ENCODE assay signal across 8 cellular contexts in the genomic region with DNA sequence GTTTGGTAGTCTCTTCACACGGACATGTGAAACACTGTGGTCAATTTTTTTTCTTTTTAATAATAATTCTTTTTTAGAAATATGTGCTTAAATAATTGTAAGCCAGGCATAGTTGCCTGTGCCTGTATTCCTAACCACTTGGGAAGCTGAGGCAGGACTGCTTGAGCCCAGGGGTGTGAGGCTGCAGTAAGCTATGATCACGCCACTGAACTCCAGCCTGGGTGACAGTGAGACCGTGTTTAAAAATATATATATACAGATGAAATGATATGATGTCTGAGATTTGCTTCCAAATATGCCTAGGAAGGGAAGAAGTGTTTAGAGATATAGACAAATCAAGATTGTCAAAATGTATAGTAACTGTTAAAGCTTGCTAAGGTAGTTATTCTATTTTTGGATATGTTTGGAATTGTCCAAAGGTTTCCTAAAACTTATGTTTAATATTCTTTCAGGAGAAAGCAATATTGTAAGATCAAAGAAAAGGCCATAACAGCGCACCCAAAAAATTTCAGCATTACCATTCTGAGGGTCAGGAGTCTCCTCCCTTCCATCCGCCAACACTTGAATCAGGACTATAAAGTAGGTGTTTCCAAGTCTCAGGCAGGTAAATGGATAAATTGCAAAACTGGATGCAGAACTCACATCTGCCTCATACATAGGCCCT. TPM values are rescaled to one million over a fixed set of nuclear protein-coding genes. Genes with fewer than 3 reads are reported as not detected.
DNase-seq lines count a peak whose midpoint lies in the region; ATAC-seq and TF ChIP-seq lines count a peak whose summit lies in the region.

No MANE protein-coding gene starts in this region.

- intact Hi-C loops in gastrocnemius medialis (cut with DNase I; ENCODE audit: low total_unique reads): loop anchor here (1.0 to 5.0 kb wide), 4 partner anchors 56 to 1665 kb away; a partner anchor contains a TSS

- DNase-seq in SK-N-DZ (ENCODE audit: low spot score) (peak; percentile 4), foreskin fibroblast (peak in 1 of 2 donors; percentile 9), gastrocnemius medialis (no peak), SIG-M5 treated with dmso at 0.1 percent for 504 hours (lab: John Stamatoyannopoulos, UW; ENCODE audit: unreplicated experiment) (no peak), AG08395 (ENCODE audit: low spot score) (no peak)
- no peak for DNase-seq in activated CD4-positive, alpha-beta T cell treated with anti-CD3 and anti-CD28 coated beads, Interleukin-2, amount 50 U/mL, for 48 hours

- no peak for TF ChIP-seq CTCF in foreskin fibroblast (IDR thresholded peaks at IDR 0.05; ENCODE audit: low read depth, low read length)
- TF ChIP-seq CTCF in gastrocnemius medialis (IDR thresholded peaks at IDR 0.05 in 4 of 5, conservative IDR thresholded peaks at IDR 0.05 in 1 of 5): no peak

- TF ChIP-seq POLR2A in gastrocnemius medialis (IDR thresholded peaks at IDR 0.05): no peak

- no peaks in the 10 kb centered on the region for H3K27me3 ChIP-seq in gastrocnemius medialis

- peak overlapping the region; percentile 91 to 94 for H3K4me3 ChIP-seq in foreskin fibroblast (ENCODE audit: low read depth in 1 of 2, low read length in 2 of 2)
- peak overlapping the region; percentile 75 to 95 (median 86) for H3K4me3 ChIP-seq in gastrocnemius medialis

- in situ Hi-C loops in gastrocnemius medialis (cut with MboI; ENCODE audit: low sequenced_read_pairs in 4 of 4): loop anchor here in 2 of 4 donors (5.0 to 10.0 kb wide), 3 partner anchors 55 to 162 kb away; a partner anchor contains a TSS

- peaks cover 36 to 49% of the 10 kb centered on the region in 2 donors for H3K4me1 ChIP-seq in gastrocnemius medialis

- no peaks in the 10 kb centered on the region for H3K9me3 ChIP-seq in gastrocnemius medialis

- peak overlapping the region; percentile 93 to 98 (median 96) for H3K27ac ChIP-seq in gastrocnemius medialis

- H3K36me3 ChIP-seq in gastrocnemius medialis: no peaks in the 10 kb centered on the region

- ATAC-seq in GM18873 (IDR thresholded peaks at IDR 0.05; ENCODE audit: low FRiP score, unreplicated experiment): peak; percentile 2
- peak; percentile 11 for ATAC-seq in HG02678 (IDR thresholded peaks at IDR 0.05; ENCODE audit: unreplicated experiment)
- peak; percentile 54 to 57 for ATAC-seq in gastrocnemius medialis

RNA-seq across cellular contexts. Expression of a gene that starts 0.6 kb away (rescaled TPM):
- polyA plus RNA-seq in SK-N-DZ (2014; cell fraction: cytosol; rRNA removed): 53.9 and 58.3 TPM in 2 replicates
- polyA plus RNA-seq in SK-N-DZ (2014; cell fraction: nucleus; rRNA removed): 33.6 and 57.9 TPM in 2 replicates
- 10 to 100 TPM; 69.6 to 83.1 (median 76.2) TPM for total RNA-seq in gastrocnemius medialis

RNA-seq across cellular contexts. Expression of a gene that starts 56.0 kb away (rescaled TPM):
- polyA plus RNA-seq in SK-N-DZ (2014; cell fraction: cytosol; rRNA removed): 151 and 186 TPM in 2 replicates
- polyA plus RNA-seq in SK-N-DZ (2014; cell fraction: nucleus; rRNA removed): 202 and 218 TPM in 2 replicates
- 100 to 1,000 TPM; 150 to 168 (median 163) TPM for total RNA-seq in gastrocnemius medialis

RNA-seq across cellular contexts. Expression of a gene that starts 56.3 kb away (rescaled TPM):
- 136 and 145 TPM in 2 replicates for polyA plus RNA-seq in SK-N-DZ (2014; cell fraction: cytosol; rRNA removed)
- polyA plus RNA-seq in SK-N-DZ (2014; cell fraction: nucleus; rRNA removed): 124 and 145 TPM in 2 replicates
- total RNA-seq in gastrocnemius medialis: 10 to 100 TPM; 25.3 to 52.7 (median 36.3) TPM

Comparison
In these comparisons a context has a peak if more than half of its experiments do, and no peak if none do; other contexts are left out.
1. ATAC-seq: peak in every context shown above with its lines; median percentile 56 in gastrocnemius medialis; 11 in HG02678; 2 in GM18873.